In the genomic region with DNA sequence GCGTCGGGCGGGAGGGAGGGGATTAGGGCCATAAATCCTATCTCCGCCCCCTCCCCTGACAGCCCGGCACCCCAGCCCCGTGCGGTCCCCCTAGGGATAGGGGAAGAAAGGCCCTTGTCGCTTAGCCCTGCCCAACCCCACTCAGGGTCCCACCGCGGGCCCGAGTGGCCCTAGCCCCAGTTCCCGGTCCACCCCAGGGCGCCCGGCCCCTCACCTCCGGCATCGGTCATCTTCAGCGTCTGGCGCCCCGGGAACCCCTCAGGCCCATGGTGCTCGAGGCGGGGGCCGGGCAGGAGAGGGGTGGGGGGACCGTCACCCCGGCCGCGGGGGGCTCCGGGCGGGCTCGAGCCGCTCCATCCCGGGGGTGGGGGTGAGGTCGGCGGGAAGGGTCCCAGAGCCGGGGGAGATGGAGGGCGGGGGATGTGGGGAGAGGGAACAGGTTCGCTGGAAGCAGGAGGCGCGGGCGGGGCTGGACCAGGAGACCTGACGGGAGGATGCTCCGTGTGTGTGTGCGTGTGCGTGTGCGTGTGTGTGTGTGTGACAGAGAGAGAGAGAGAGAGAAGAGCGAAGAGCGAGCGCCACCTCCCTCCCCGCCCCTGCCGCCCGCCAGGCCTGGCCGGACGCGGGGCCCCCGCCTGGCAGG, we compare ENCODE assay signal across 8 cellular contexts. TPM values are rescaled to one million over a fixed set of nuclear protein-coding genes. Genes with fewer than 3 reads are reported as not detected.
DNase-seq lines count a peak whose midpoint lies in the region; ATAC-seq and TF ChIP-seq lines count a peak whose summit lies in the region.

No MANE protein-coding gene starts in this region.

- H3K27me3 ChIP-seq in lower lobe of right lung (ENCODE audit: low read depth): peaks cover 21% of the 10 kb centered on the region

- H3K4me1 ChIP-seq in lower lobe of right lung: peaks cover 43% of the 10 kb centered on the region

- no peak overlapping the region for H3K27ac Mint-ChIP-seq in chondrocyte (ENCODE audit: unreplicated experiment)

- peak; percentile 24 for ATAC-seq in lower lobe of right lung
- ATAC-seq in GM21723 (IDR thresholded peaks at IDR 0.05; ENCODE audit: unreplicated experiment): no peak
- ATAC-seq in GM21619 (IDR thresholded peaks at IDR 0.05; ENCODE audit: unreplicated experiment): no peak

- H3K27me3 Mint-ChIP-seq in chondrocyte (ENCODE audit: low read depth): no peaks in the 10 kb centered on the region

- intact Hi-C loops in lower lobe of right lung (cut with DNase I): no loop called here

- H3K4me3 ChIP-seq in lower lobe of right lung: peak overlapping the region; percentile 51

- TF ChIP-seq CTCF in chondrocyte (IDR thresholded peaks at IDR 0.05): no peak
- no peak for TF ChIP-seq CTCF in lower lobe of right lung (IDR thresholded peaks at IDR 0.05)

- DNase-seq in NCI-H748 (lab: John Stamatoyannopoulos, UW; ENCODE audit: unreplicated experiment): peak; percentile 60
- DNase-seq in NCI-H748 treated with DMSO at 0.1 percent for 48 hours (lab: John Stamatoyannopoulos, UW): no peak
- peak; percentile 75 for DNase-seq in SK-N-DZ (ENCODE audit: low spot score)
- peak; percentile 88 for DNase-seq in chondrocyte (ENCODE audit: low spot score)
- no peak for DNase-seq in lower lobe of right lung
- no peak for DNase-seq in effector CD8-positive, alpha-beta T cell (lab: John Stamatoyannopoulos, UW)

- peaks cover 3% of the 10 kb centered on the region for H3K36me3 ChIP-seq in lower lobe of right lung

- H3K4me3 Mint-ChIP-seq in chondrocyte (ENCODE audit: unreplicated experiment): peak overlapping the region; percentile 97

- H3K36me3 Mint-ChIP-seq in chondrocyte (ENCODE audit: low read depth): no peaks in the 10 kb centered on the region

- H3K27ac ChIP-seq in lower lobe of right lung: no peak overlapping the region

- no peaks in the 10 kb centered on the region for H3K9me3 ChIP-seq in lower lobe of right lung

- H3K9me3 Mint-ChIP-seq in chondrocyte (ENCODE audit: low read depth): no peaks in the 10 kb centered on the region

- H3K4me1 Mint-ChIP-seq in chondrocyte (ENCODE audit: low read depth): peaks cover 46% of the 10 kb centered on the region

RNA-seq across cellular contexts. Expression of gene SAMD14, which starts 0.5 kb away (rescaled TPM):
- 24.3 and 33.6 TPM in 2 replicates for polyA plus RNA-seq in SK-N-DZ (2014; cell fraction: cytosol; rRNA removed)
- polyA plus RNA-seq in SK-N-DZ (2014; cell fraction: nucleus; rRNA removed): 64.8 and 91.0 TPM in 2 replicates
- total RNA-seq in chondrocyte (26.0 to 29.4 TPM (median 27.6 TPM) in 3 replicates), lower lobe of right lung (9.2 TPM)

RNA-seq across cellular contexts. Expression of gene PPP1R9B, which starts 21.1 kb away (rescaled TPM):
- polyA plus RNA-seq in SK-N-DZ (2014; cell fraction: cytosol; rRNA removed): 13.1 and 25.6 TPM in 2 replicates
- 37.4 and 48.4 TPM in 2 replicates for polyA plus RNA-seq in SK-N-DZ (2014; cell fraction: nucleus; rRNA removed)
- total RNA-seq in chondrocyte: 75.4 to 84.2 TPM (median 79.3 TPM) in 3 replicates
- 92.6 TPM for total RNA-seq in lower lobe of right lung

RNA-seq across cellular contexts. Expression of gene PDK2, which starts 34.3 kb away (rescaled TPM):
- polyA plus RNA-seq in SK-N-DZ (2014; cell fraction: cytosol; rRNA removed): 24.2 and 27.4 TPM in 2 replicates
- polyA plus RNA-seq in SK-N-DZ (2014; cell fraction: nucleus; rRNA removed): 17.1 and 34.6 TPM in 2 replicates
- total RNA-seq in chondrocyte: 28.9 to 38.0 TPM (median 31.1 TPM) in 3 replicates
- total RNA-seq in lower lobe of right lung: 35.7 TPM

RNA-seq across cellular contexts. Expression of gene SGCA, which starts 36.4 kb away (rescaled TPM):
- 5.8 and 7.2 TPM in 2 replicates for polyA plus RNA-seq in SK-N-DZ (2014; cell fraction: cytosol; rRNA removed)
- 2.3 and 5.0 TPM in 2 replicates for polyA plus RNA-seq in SK-N-DZ (2014; cell fraction: nucleus; rRNA removed)
- total RNA-seq in chondrocyte (0.85 to 5.5 TPM (median 1.3 TPM) in 3 replicates), lower lobe of right lung (9.1 TPM)

Comparison
In these comparisons a context has a peak if more than half of its experiments do, and no peak if none do; other contexts are left out.
1. DNase-seq: peak in NCI-H748 (single experiment), SK-N-DZ (single experiment) and chondrocyte (single experiment); none in NCI-H748 treated with DMSO at 0.1 percent for 48 hours (single experiment), lower lobe of right lung (single experiment) and effector CD8-positive, alpha-beta T cell (single experiment).
2. ATAC-seq: peak in lower lobe of right lung (2 of 2); none in GM21723 (single experiment) and GM21619 (single experiment).